Comparison of ENCODE assay signal across 39 cellular contexts in the genomic region with DNA sequence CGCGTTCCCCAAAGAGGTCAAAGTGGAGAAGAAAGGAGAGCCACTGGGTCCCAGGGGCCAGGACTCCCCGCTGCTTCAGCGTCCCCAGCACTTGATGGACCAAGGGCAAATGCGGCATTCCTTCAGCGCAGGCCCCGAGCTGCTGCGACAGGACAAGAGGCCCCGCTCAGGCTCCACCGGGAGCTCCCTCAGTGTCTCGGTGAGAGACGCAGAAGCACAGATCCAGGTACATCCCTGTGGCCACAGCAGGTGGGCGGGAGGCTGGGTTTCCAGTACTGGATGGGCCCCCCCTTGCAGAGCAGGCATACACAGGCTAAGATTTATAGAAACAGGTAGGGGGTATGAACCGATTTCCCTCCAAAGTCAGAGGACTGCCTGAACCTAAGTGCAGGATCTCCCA. TPM values are rescaled to one million over a fixed set of nuclear protein-coding genes. Genes with fewer than 3 reads are reported as not detected.
"Had no signal": no experiment of that assay in that cellular context is flagged by ENCODE, and none has a peak within 500 bp of the region (broad histone marks: within the 10 kb centered on the region; RNA-seq: fewer than 3 reads in every experiment).

No MANE protein-coding gene starts in this region.

- H3K27me3 ChIP-seq: MG63 had no signal

- H3K27ac ChIP-seq: KMS-11 had no signal

- H3K9ac ChIP-seq: KMS-11 had no signal

- H3K4me3 ChIP-seq: MG63 had no signal

- H3K36me3 ChIP-seq: MG63 had no signal

- DNase-seq: Karpas-422, Kasumi-1, KG1, MG63, MM.1S, MV-4-11, NCI-H1048, NCI-H1092, NCI-H1092 treated with DMSO at 0.1 percent for 48 hours, NCI-H1105, NCI-H1105 treated with DMSO at 0.1 percent for 48 hours, NCI-H1417, NCI-H1417 treated with DMSO at 0.1 percent for 48 hours, NCI-H1436, NCI-H1436 treated with DMSO at 0.1 percent for 48 hours, NCI-H146, NCI-H1694, NCI-H1694 treated with DMSO at 0.1 percent for 48 hours, NCI-H187, NCI-H187 treated with DMSO at 0.1 percent for 48 hours, NCI-H1930, NCI-H2029, NCI-H2029 treated with DMSO at 0.1 percent for 48 hours, NCI-H2081, NCI-H2081 treated with DMSO at 0.1 percent for 48 hours, NCI-H2107, NCI-H2171, NCI-H2171 treated with DMSO at 0.1 percent for 48 hours, NCI-H2227 treated with DMSO at 0.1 percent for 48 hours, NCI-H226, NCI-H345, NCI-H446, NCI-H446 treated with DMSO at 0.1 percent for 48 hours, NCI-H510A had no signal

- H3K9me3 ChIP-seq: MG63 had no signal

- H3K4me2 ChIP-seq: KMS-11 had no signal

RNA-seq across cellular contexts. Expression of gene SMIM28, which starts 42.7 kb away (rescaled TPM):
- total RNA-seq: LHCN-M2, M059J, MCF 10A, NCI-H460 had no signal
